Comparison of ENCODE assay signal across 8 cellular contexts in genomic region chr5:141040093-141040762, GRCh38. TPM values are rescaled to one million over a fixed set of nuclear protein-coding genes. Genes with fewer than 3 reads are reported as not detected.
A peak's percentile ranks its signal among the peaks of the same experiment; 100 is the strongest.
DNase-seq lines count a peak whose midpoint lies in the region; ATAC-seq and TF ChIP-seq lines count a peak whose summit lies in the region.

No MANE protein-coding gene starts in this region.

- TF ChIP-seq CTCF in colonic mucosa (IDR thresholded peaks at IDR 0.05), result no peak

- H3K27me3 ChIP-seq in colonic mucosa (no peaks in the 10 kb centered on the region), mesendoderm (ENCODE audit: insufficient read depth, low read length, poor library complexity) (no peaks in the 10 kb centered on the region)

- no peak overlapping the region for H4K8ac ChIP-seq in mesendoderm (ENCODE audit: low read depth, low read length)

- DNase-seq in GOT3 (lab: John Stamatoyannopoulos, UW), result peak; percentile 30
- DNase-seq in NCI-H345 (lab: John Stamatoyannopoulos, UW), result peak; percentile 90
- no peak for DNase-seq in colonic mucosa
- peak; percentile 89 for DNase-seq in mesendoderm
- no peak for DNase-seq in activated CD4-positive, CD25-positive, alpha-beta regulatory T cell (lab: John Stamatoyannopoulos, UW)
- no peak for DNase-seq in germinal center (ENCODE audit: low spot score)

- no peak overlapping the region for H3K4ac ChIP-seq in mesendoderm (ENCODE audit: low read depth, low read length)

- H2BK15ac ChIP-seq in mesendoderm (replicated peaks; ENCODE audit: low read depth), result no peak overlapping the region

- H3K79me2 ChIP-seq in mesendoderm (ENCODE audit: control insufficient read depth, insufficient read depth, low read length), result no peaks in the 10 kb centered on the region

- H2AK5ac ChIP-seq in mesendoderm (ENCODE audit: low read length), result no peak overlapping the region

- H3K9ac ChIP-seq in colonic mucosa (ENCODE audit: low read depth in 2 of 2, low read length in 2 of 2) (no peak overlapping the region), mesendoderm (ENCODE audit: low read length) (peak overlapping the region; percentile 80)

- no peaks in the 10 kb centered on the region for H3K9me3 ChIP-seq in colonic mucosa

- no peak overlapping the region for H2BK5ac ChIP-seq in mesendoderm (ENCODE audit: low read length)

- no peak overlapping the region for H3K18ac ChIP-seq in mesendoderm (ENCODE audit: low read length)

- H3K56ac ChIP-seq in mesendoderm (ENCODE audit: low read length), result peak overlapping the region; percentile 90

- H4K5ac ChIP-seq in mesendoderm (ENCODE audit: low read length), result no peak overlapping the region

- no peak overlapping the region for H2BK120ac ChIP-seq in mesendoderm (ENCODE audit: low read depth, low read length)

- intact Hi-C loops in colonic mucosa (cut with DNase I), result no loop called here

- H3K27ac ChIP-seq in colonic mucosa (no peak overlapping the region), mesendoderm (ENCODE audit: low read depth, low read length) (peak overlapping the region; percentile 3)

- WGBS in mesendoderm (ENCODE audit: extremely low coverage, insufficient coverage, low lambda C conversion rate), result no CpG with 5 or more reads among the region's 24 CpGs

- H3K23ac ChIP-seq in mesendoderm (ENCODE audit: low read length), result no peak overlapping the region

- H3K36me3 ChIP-seq in colonic mucosa, result no peaks in the 10 kb centered on the region
- no peaks in the 10 kb centered on the region for H3K36me3 ChIP-seq in mesendoderm (ENCODE audit: control insufficient read depth, insufficient read depth, low read length)

- no peaks in the 10 kb centered on the region for H3K79me1 ChIP-seq in mesendoderm (ENCODE audit: low read length)

- H3K4me2 ChIP-seq in mesendoderm (ENCODE audit: low read length), result peak overlapping the region; percentile 98

- ATAC-seq in GM21515 (IDR thresholded peaks at IDR 0.05; ENCODE audit: unreplicated experiment) (no peak), HG03108 (IDR thresholded peaks at IDR 0.05; ENCODE audit: unreplicated experiment) (no peak)

- H3K4me1 ChIP-seq in colonic mucosa (no peaks in the 10 kb centered on the region), mesendoderm (ENCODE audit: control insufficient read depth, low read depth, low read length) (no peaks in the 10 kb centered on the region)

- H3K4me3 ChIP-seq in colonic mucosa (peak overlapping the region; percentile 6), mesendoderm (ENCODE audit: low read length) (peak overlapping the region; percentile 69)

RNA-seq across cellular contexts. Expression of gene PCDHB1, which starts 10.9 kb away (rescaled TPM):
- not detected for total RNA-seq in colonic mucosa
- 0.03 TPM for polyA plus RNA-seq in mesendoderm (2013, experiment 1 of 2)
- 0.07 TPM for polyA plus RNA-seq in mesendoderm (2013, experiment 2 of 2)

RNA-seq across cellular contexts. Expression of gene PCDHB2, which starts 54.2 kb away (rescaled TPM):
- 1 to 10 TPM in 1 of 2 donors, under 1 TPM in 1; 0.40 to 1.6 TPM for total RNA-seq in colonic mucosa
- polyA plus RNA-seq in mesendoderm (2013, experiment 1 of 2), result 18.5 TPM
- polyA plus RNA-seq in mesendoderm (2013, experiment 2 of 2), result 17.7 TPM

Comparison
In these comparisons a context has a peak if more than half of its experiments do, and no peak if none do; other contexts are left out.
1. DNase-seq: peak in GOT3 (single experiment), NCI-H345 (single experiment) and mesendoderm (single experiment); none in colonic mucosa (single experiment), activated CD4-positive, CD25-positive, alpha-beta regulatory T cell (0 of 4) and germinal center (single experiment).